Comparison of ENCODE assay signal across 18 cellular contexts in genomic region chr1:234712891-234713305, GRCh38.
DNase-seq lines count a peak whose midpoint lies in the region; ATAC-seq lines count a peak whose summit lies in the region.
"Had no signal": no experiment of that assay in that cellular context is flagged by ENCODE, and none has a peak within 500 bp of the region (broad histone marks: within the 10 kb centered on the region; RNA-seq: fewer than 3 reads in every experiment).

No MANE protein-coding gene starts in this region.

- no peaks in the 10 kb centered on the region for H3K9me3 Mint-ChIP-seq in stimulated activated naive B cell treated with anti-CD40 and anti-IgM and Interleukin-4, amounts not matched to agents 10 μg/mL and 1 μg/mL and 100 μg/mL, for 72 hours

- H3K27ac ChIP-seq in mucosa of rectum (ENCODE audit: low read depth in 2 of 2, low read length in 2 of 2): peak overlapping the region; percentile 28 to 39
- H3K27ac ChIP-seq: RWPE1 had no signal

- H3K4me3 ChIP-seq in mucosa of rectum (ENCODE audit: low read length in 2 of 2): no peak overlapping the region
- H3K4me3 ChIP-seq: MG63 had no signal

- H3K4me1 Mint-ChIP-seq in stimulated activated naive B cell treated with anti-CD40 and anti-IgM and Interleukin-4, amounts not matched to agents 10 μg/mL and 1 μg/mL and 100 μg/mL, for 72 hours: no peaks in the 10 kb centered on the region

- no peak overlapping the region for H3K4me3 Mint-ChIP-seq in stimulated activated naive B cell treated with anti-CD40 and anti-IgM and Interleukin-4, amounts not matched to agents 10 μg/mL and 1 μg/mL and 100 μg/mL, for 72 hours

- ATAC-seq in left lobe of liver: peak; percentile 53
- no peak for ATAC-seq in activated CD4-positive, CD25-positive, alpha-beta regulatory T cell treated with anti-CD3 and anti-CD28 coated beads, Interleukin-2, amount 50 U/mL, for 24 hours
- ATAC-seq in HG02981 (IDR thresholded peaks at IDR 0.05; ENCODE audit: unreplicated experiment): no peak
- ATAC-seq in stimulated activated naive B cell treated with anti-CD40 and anti-IgM and Interleukin-4, amounts not matched to agents 10 μg/mL and 1 μg/mL and 100 μg/mL, for 72 hours (replicated peaks): no peak

- H3K9ac ChIP-seq in mucosa of rectum (ENCODE audit: low read depth in 1 of 2, low read length in 2 of 2): peak overlapping the region in 1 of 2 donors; percentile 0

- H3K27ac Mint-ChIP-seq in stimulated activated naive B cell treated with anti-CD40 and anti-IgM and Interleukin-4, amounts not matched to agents 10 μg/mL and 1 μg/mL and 100 μg/mL, for 72 hours: no peak overlapping the region

- DNase-seq in activated CD8-positive, alpha-beta memory T cell treated with anti-CD3 and anti-CD28 coated beads for 24 hours: peak; percentile 40
- DNase-seq in activated CD8-positive, alpha-beta memory T cell treated with anti-CD3 and anti-CD28 coated beads, Interleukin-2, amount 50 U/mL, for 4 hours: no peak
- DNase-seq in left lobe of liver (ENCODE audit: low spot score) (peak; percentile 67), NCI-H1105 treated with DMSO at 0.1 percent for 48 hours (lab: John Stamatoyannopoulos, UW) (no peak)
- DNase-seq in stimulated activated naive B cell treated with anti-CD40 and anti-IgM and Interleukin-4, amounts not matched to agents 10 μg/mL and 1 μg/mL and 100 μg/mL, for 72 hours: no peak
- DNase-seq: 8988T, ACHN, KG1, MG63, NCI-H1694, NCI-H2029 treated with DMSO at 0.1 percent for 48 hours, NCI-H2227 treated with DMSO at 0.1 percent for 48 hours, NCI-H526 treated with DMSO at 0.1 percent for 48 hours, SHP77 had no signal

- no peaks in the 10 kb centered on the region for H3K27me3 ChIP-seq in mucosa of rectum (ENCODE audit: control insufficient read depth in 2 of 2, insufficient read depth in 2 of 2, low read length in 2 of 2)
- H3K27me3 ChIP-seq: MG63 had no signal

- H3K9me3 ChIP-seq in mucosa of rectum (ENCODE audit: control insufficient read depth in 2 of 2, low read length in 2 of 2): no peaks in the 10 kb centered on the region
- H3K9me3 ChIP-seq: MG63 had no signal

- H3K36me3 Mint-ChIP-seq in stimulated activated naive B cell treated with anti-CD40 and anti-IgM and Interleukin-4, amounts not matched to agents 10 μg/mL and 1 μg/mL and 100 μg/mL, for 72 hours: no peaks in the 10 kb centered on the region

- H3K4me1 ChIP-seq in mucosa of rectum (ENCODE audit: control insufficient read depth in 2 of 2, insufficient read depth in 2 of 2, low read length in 2 of 2): peaks cover 47 to 59% of the 10 kb centered on the region in 2 donors

- no peaks in the 10 kb centered on the region for H3K27me3 Mint-ChIP-seq in stimulated activated naive B cell treated with anti-CD40 and anti-IgM and Interleukin-4, amounts not matched to agents 10 μg/mL and 1 μg/mL and 100 μg/mL, for 72 hours

- no peaks in the 10 kb centered on the region for H3K36me3 ChIP-seq in mucosa of rectum (ENCODE audit: control insufficient read depth in 2 of 2, insufficient read depth in 2 of 2, low read length in 2 of 2)
- H3K36me3 ChIP-seq: MG63 had no signal

Comparison
In these comparisons a context has a peak if more than half of its experiments do, and no peak if none do; other contexts are left out.
1. DNase-seq: peak in activated CD8-positive, alpha-beta memory T cell treated with anti-CD3 and anti-CD28 coated beads for 24 hours (single experiment) and left lobe of liver (single experiment); none in activated CD8-positive, alpha-beta memory T cell treated with anti-CD3 and anti-CD28 coated beads, Interleukin-2, amount 50 U/mL, for 4 hours (single experiment), stimulated activated naive B cell treated with anti-CD40 and anti-IgM and Interleukin-4, amounts not matched to agents 10 μg/mL and 1 μg/mL and 100 μg/mL, for 72 hours (single experiment) and NCI-H1105 treated with DMSO at 0.1 percent for 48 hours (single experiment).